ENCODE assay signal across 1 cellular context in the genomic region with DNA sequence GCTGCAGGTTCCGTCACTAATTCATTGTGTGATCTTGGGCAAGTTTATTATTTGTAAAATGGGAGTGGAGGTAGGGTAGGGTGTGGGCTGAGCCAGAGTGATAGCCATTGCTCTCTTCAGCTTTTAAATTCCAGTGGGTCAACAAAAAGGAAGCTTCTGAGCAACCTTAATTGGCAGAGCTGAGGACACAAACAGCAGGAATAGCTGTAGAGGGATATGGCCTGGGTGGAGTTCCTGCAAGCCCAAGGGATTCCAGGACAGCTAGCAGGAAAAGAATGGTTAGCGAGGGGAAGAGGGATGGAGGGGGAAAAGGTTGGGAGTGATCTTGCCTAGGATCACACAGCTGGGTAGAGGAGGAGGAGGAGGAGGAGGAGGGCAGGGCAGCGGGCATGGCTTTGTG.
TF ChIP-seq lines count a peak whose summit lies in the region.

No MANE protein-coding gene starts in this region.

TF ChIP-seq in HCT116, 20 proteins besides CTCF, POLR2A, EP300 and RAD21 (continued from another document):
- TF ChIP-seq ZBTB33 (IDR thresholded peaks at IDR 0.05; ENCODE audit: extremely low read depth, insufficient replicate concordance, low read length), result no peak
- no peak for TF ChIP-seq POLR2AphosphoS5 (IDR thresholded peaks at IDR 0.05; ENCODE audit: low read depth, low read length)
- TF ChIP-seq ZFX (IDR thresholded peaks at IDR 0.05), result no peak
- TF ChIP-seq YY1 (IDR thresholded peaks at IDR 0.05; ENCODE audit: extremely low read depth, insufficient replicate concordance, low read depth, low read length), result no peak
- no peak for TF ChIP-seq ATF3 (IDR thresholded peaks at IDR 0.05)
- TF ChIP-seq SP1 (IDR thresholded peaks at IDR 0.05; ENCODE audit: low read depth), result no peak
TF ChIP-seq in HCT116: peak in this region for 0.
